10 cellular contexts compared by ENCODE assay signal in the genomic region with DNA sequence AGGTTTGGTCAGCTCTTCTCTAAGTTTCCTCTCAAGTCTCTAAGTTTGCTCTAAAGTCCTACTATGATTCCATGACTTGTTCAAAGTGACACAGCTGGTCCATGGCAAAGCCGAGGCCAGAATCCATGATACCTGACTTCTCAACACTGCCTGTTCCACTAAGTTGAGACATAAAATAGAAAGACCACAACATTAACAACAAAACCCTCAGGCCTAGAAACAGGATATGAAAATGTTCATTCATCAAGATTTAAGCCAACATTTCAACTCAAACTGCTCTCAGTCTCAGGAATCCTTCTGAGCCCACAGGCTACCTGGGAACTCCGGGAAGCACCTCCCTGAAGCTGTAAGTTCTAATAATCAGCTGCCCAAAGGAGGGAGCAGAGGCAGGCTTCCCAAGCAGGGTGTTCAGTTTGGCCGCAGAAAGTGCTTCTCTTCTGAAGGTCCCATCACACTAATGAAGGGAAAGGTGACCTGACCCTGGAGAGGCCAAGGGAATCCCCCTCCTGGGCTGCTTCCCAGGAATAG.
DNase-seq lines count a peak whose midpoint lies in the region; ATAC-seq and TF ChIP-seq lines count a peak whose summit lies in the region.
"Had no signal": no experiment of that assay in that cellular context is flagged by ENCODE, and none has a peak within 500 bp of the region (broad histone marks: within the 10 kb centered on the region; RNA-seq: fewer than 3 reads in every experiment).

No MANE protein-coding gene starts in this region.

- no peak overlapping the region for H2AK5ac ChIP-seq in mesendoderm (ENCODE audit: low read length)

- no peak overlapping the region for H3K56ac ChIP-seq in mesendoderm (ENCODE audit: low read length)

- H3K23ac ChIP-seq in mesendoderm (ENCODE audit: low read length), result no peak overlapping the region

- peak overlapping the region; percentile 97 for H3K27ac Mint-ChIP-seq in activated T-cell treated with anti-CD3 and anti-CD28 coated beads, Interleukin-2, amount 50 U/mL, for 24 hours
- H3K27ac Mint-ChIP-seq in activated naive CD8-positive, alpha-beta T cell treated with anti-CD3 and anti-CD28 coated beads, Interleukin-2, amount 10 ng/mL, durations not matched to agents 7 days and 5 days, result peak overlapping the region; percentile 72

- H3K79me2 ChIP-seq in mesendoderm (ENCODE audit: control insufficient read depth, insufficient read depth, low read length), result peaks cover 2% of the 10 kb centered on the region

- H3K4ac ChIP-seq in mesendoderm (ENCODE audit: low read depth, low read length), result no peak overlapping the region

- H3K4me2 ChIP-seq in mesendoderm (ENCODE audit: low read length), result no peak overlapping the region

- H3K9me3 Mint-ChIP-seq in activated T-cell treated with anti-CD3 and anti-CD28 coated beads, Interleukin-2, amount 50 U/mL, for 24 hours, result no peaks in the 10 kb centered on the region
- H3K9me3 Mint-ChIP-seq in activated T-cell treated with anti-CD3 and anti-CD28 coated beads, Interleukin-2, amount 50 U/mL, for 4 hours, result no peaks in the 10 kb centered on the region
- no peaks in the 10 kb centered on the region for H3K9me3 Mint-ChIP-seq in activated naive CD8-positive, alpha-beta T cell treated with anti-CD3 and anti-CD28 coated beads, Interleukin-2, amount 10 ng/mL, durations not matched to agents 7 days and 5 days

- no peak for TF ChIP-seq POLR2A in tibial nerve (IDR thresholded peaks at IDR 0.05)

- no peak overlapping the region for H4K8ac ChIP-seq in mesendoderm (ENCODE audit: low read depth, low read length)

- POLR2A ChIA-PET in activated naive CD8-positive, alpha-beta T cell treated with anti-CD3 and anti-CD28 coated beads, Interleukin-2, amount 10 ng/mL, durations not matched to agents 7 days and 5 days (lab: Charles Lee), result interaction anchor here (1.4 to 4.9 kb wide), 2 partner anchors 24 to 62 kb away, joined by 3 to 29 read pairs; partner anchors contain the start of gene STK17A

- peak overlapping the region; percentile 78 for H3K4me3 Mint-ChIP-seq in activated T-cell treated with anti-CD3 and anti-CD28 coated beads, Interleukin-2, amount 50 U/mL, for 24 hours
- no peak overlapping the region for H3K4me3 Mint-ChIP-seq in activated T-cell treated with anti-CD3 and anti-CD28 coated beads, Interleukin-2, amount 50 U/mL, for 4 hours
- peak overlapping the region; percentile 74 for H3K4me3 Mint-ChIP-seq in activated naive CD8-positive, alpha-beta T cell treated with anti-CD3 and anti-CD28 coated beads, Interleukin-2, amount 10 ng/mL, durations not matched to agents 7 days and 5 days

- H4K5ac ChIP-seq in mesendoderm (ENCODE audit: low read length), result no peak overlapping the region

- H3K4me1 ChIP-seq in mesendoderm (ENCODE audit: control insufficient read depth, low read depth, low read length) (peaks cover 18% of the 10 kb centered on the region), tibial nerve (peaks cover 11 to 77% (median 56%) of the 10 kb centered on the region in 4 donors), left lung (peaks cover 32 to 58% of the 10 kb centered on the region in 2 donors)

- H3K36me3 Mint-ChIP-seq in activated T-cell treated with anti-CD3 and anti-CD28 coated beads, Interleukin-2, amount 50 U/mL, for 24 hours (ENCODE audit: low read depth), result peaks cover 69% of the 10 kb centered on the region
- H3K36me3 Mint-ChIP-seq in activated T-cell treated with anti-CD3 and anti-CD28 coated beads, Interleukin-2, amount 50 U/mL, for 4 hours (ENCODE audit: insufficient read depth), result peaks cover 46% of the 10 kb centered on the region
- peaks cover 35% of the 10 kb centered on the region for H3K36me3 Mint-ChIP-seq in activated naive CD8-positive, alpha-beta T cell treated with anti-CD3 and anti-CD28 coated beads, Interleukin-2, amount 10 ng/mL, durations not matched to agents 7 days and 5 days

- no peak for DNase-seq in activated T-cell treated with anti-CD3 and anti-CD28 coated beads, Interleukin-2, amount 50 U/mL, for 24 hours
- no peak for DNase-seq in activated T-cell treated with anti-CD3 and anti-CD28 coated beads, Interleukin-2, amount 50 U/mL, for 4 hours
- DNase-seq in activated naive CD8-positive, alpha-beta T cell treated with anti-CD3 and anti-CD28 coated beads, Interleukin-2, amount 10 ng/mL, durations not matched to agents 7 days and 5 days, result no peak
- DNase-seq in mesendoderm (no peak), tibial nerve (ENCODE audit: low spot score in 2 of 2) (no peak), left lung (no peak), NCI-H1417 (lab: John Stamatoyannopoulos, UW) (no peak)
- DNase-seq: NCI-H2171; stimulated activated CD4-positive, alpha-beta T cell treated with anti-CD3 and anti-CD28 coated beads, Interleukin-15, amount 100 ng/mL, for 24 hours had no signal

- H3K27me3 ChIP-seq in mesendoderm (ENCODE audit: insufficient read depth, low read length, poor library complexity), result no peaks in the 10 kb centered on the region
- H3K27me3 ChIP-seq in tibial nerve, result no peaks in the 10 kb centered on the region
- H3K27me3 ChIP-seq in left lung, result no peaks in the 10 kb centered on the region

- peaks cover 95% of the 10 kb centered on the region for H3K4me1 Mint-ChIP-seq in activated T-cell treated with anti-CD3 and anti-CD28 coated beads, Interleukin-2, amount 50 U/mL, for 24 hours (ENCODE audit: low read depth)
- H3K4me1 Mint-ChIP-seq in activated T-cell treated with anti-CD3 and anti-CD28 coated beads, Interleukin-2, amount 50 U/mL, for 4 hours (ENCODE audit: low read depth), result peaks cover 89% of the 10 kb centered on the region
- H3K4me1 Mint-ChIP-seq in activated naive CD8-positive, alpha-beta T cell treated with anti-CD3 and anti-CD28 coated beads, Interleukin-2, amount 10 ng/mL, durations not matched to agents 7 days and 5 days, result peaks cover 73% of the 10 kb centered on the region

- H2BK5ac ChIP-seq in mesendoderm (ENCODE audit: low read length), result no peak overlapping the region

- no peak overlapping the region for H3K9ac ChIP-seq in mesendoderm (ENCODE audit: low read length)

- H3K27me3 Mint-ChIP-seq in activated T-cell treated with anti-CD3 and anti-CD28 coated beads, Interleukin-2, amount 50 U/mL, for 24 hours, result no peaks in the 10 kb centered on the region
- no peaks in the 10 kb centered on the region for H3K27me3 Mint-ChIP-seq in activated T-cell treated with anti-CD3 and anti-CD28 coated beads, Interleukin-2, amount 50 U/mL, for 4 hours (ENCODE audit: low read depth)
- no peaks in the 10 kb centered on the region for H3K27me3 Mint-ChIP-seq in activated naive CD8-positive, alpha-beta T cell treated with anti-CD3 and anti-CD28 coated beads, Interleukin-2, amount 10 ng/mL, durations not matched to agents 7 days and 5 days

- peak overlapping the region; percentile 95 for H3K27ac ChIP-seq in mesendoderm (ENCODE audit: low read depth, low read length)
- peak overlapping the region; percentile 21 to 94 (median 84) for H3K27ac ChIP-seq in tibial nerve
- peak overlapping the region in 1 of 2 donors; percentile 95 for H3K27ac ChIP-seq in left lung

- no CpG with 5 or more reads among the region's 3 CpGs for WGBS in mesendoderm (ENCODE audit: extremely low coverage, insufficient coverage, low lambda C conversion rate)
- WGBS in tibial nerve, 2 donors, result 90 to 98% methylated on average over 3 of the region's 3 CpGs

- H3K18ac ChIP-seq in mesendoderm (ENCODE audit: low read length), result peak overlapping the region; percentile 81

- TF ChIP-seq CTCF in tibial nerve (IDR thresholded peaks at IDR 0.05), result no peak
- TF ChIP-seq CTCF in left lung (IDR thresholded peaks at IDR 0.05), result no peak

- TF ChIP-seq EP300 in tibial nerve (IDR thresholded peaks at IDR 0.05), result no peak

- H2BK15ac ChIP-seq in mesendoderm (replicated peaks; ENCODE audit: low read depth), result no peak overlapping the region

- H3K36me3 ChIP-seq in mesendoderm (ENCODE audit: control insufficient read depth, insufficient read depth, low read length), result peaks cover 3% of the 10 kb centered on the region
- H3K36me3 ChIP-seq in tibial nerve, result peaks cover 0 to 19% (median 0%) of the 10 kb centered on the region in 3 donors
- peaks cover 0 to 41% of the 10 kb centered on the region in 2 donors for H3K36me3 ChIP-seq in left lung

- intact Hi-C loops in left lung (cut with DNase I), result no loop called here

- no peaks in the 10 kb centered on the region for H3K9me3 ChIP-seq in tibial nerve
- H3K9me3 ChIP-seq in left lung, result no peaks in the 10 kb centered on the region

- H3K79me1 ChIP-seq in mesendoderm (ENCODE audit: low read length), result peaks cover 5% of the 10 kb centered on the region

- no peak overlapping the region for H2BK120ac ChIP-seq in mesendoderm (ENCODE audit: low read depth, low read length)

- H3K4me3 ChIP-seq in mesendoderm (ENCODE audit: low read length), result no peak overlapping the region
- no peak overlapping the region for H3K4me3 ChIP-seq in tibial nerve
- no peak overlapping the region for H3K4me3 ChIP-seq in left lung

- ATAC-seq in activated T-cell treated with anti-CD3 and anti-CD28 coated beads, Interleukin-2, amount 50 U/mL, for 4 hours, result no peak
- no peak for ATAC-seq in activated naive CD8-positive, alpha-beta T cell treated with anti-CD3 and anti-CD28 coated beads, Interleukin-2, amount 10 ng/mL, durations not matched to agents 7 days and 5 days (ENCODE audit: low read depth)
- no peak for ATAC-seq in left lung
- no peak for ATAC-seq in GM21367 (IDR thresholded peaks at IDR 0.05; ENCODE audit: unreplicated experiment)
